ENCODE assay signal across 12 cellular contexts in genomic region chr3:126300761-126301481, GRCh38. TPM values are rescaled to one million over a fixed set of nuclear protein-coding genes. Genes with fewer than 3 reads are reported as not detected.
DNase-seq lines count a peak whose midpoint lies in the region; ATAC-seq and TF ChIP-seq lines count a peak whose summit lies in the region.
"Had no signal": no experiment of that assay in that cellular context is flagged by ENCODE, and none has a peak within 500 bp of the region (broad histone marks: within the 10 kb centered on the region; RNA-seq: fewer than 3 reads in every experiment).

No MANE protein-coding gene starts in this region.

- intact Hi-C loops in left cardiac atrium (cut with DNase I): no loop called here

- no peak overlapping the region for H3K4me3 ChIP-seq in AG10803 (ENCODE audit: low read length)

- DNase-seq in AG10803 (ENCODE audit: low read depth) (peak; percentile 23), astrocyte of the hippocampus (ENCODE audit: low read depth, low spot score) (peak; percentile 90), left cardiac atrium (peak; percentile 68), omental fat pad (ENCODE audit: low spot score) (no peak), NCI-H2107 treated with DMSO at 0.1 percent for 48 hours (lab: John Stamatoyannopoulos, UW; ENCODE audit: unreplicated experiment) (no peak)
- no peak for DNase-seq in stimulated activated CD8-positive, alpha-beta memory T cell treated with anti-CD3 and anti-CD28 coated beads, Interleukin-4, amount 100 ng/mL, for 48 hours
- no peak for DNase-seq in activated T-cell treated with anti-CD3 and anti-CD28 coated beads, Interleukin-2, amount 50 U/mL, for 1 hour
- DNase-seq: activated effector memory CD4-positive, alpha-beta T cell treated with Interleukin-2 at 50 U/mL for 16 hours; NCI-H2107; T-cell had no signal

- TF ChIP-seq CTCF in AG10803 (conservative IDR thresholded peaks at IDR 0.05; ENCODE audit: low read length) (no peak), omental fat pad (IDR thresholded peaks at IDR 0.05) (no peak)

- ATAC-seq in left cardiac atrium (peak; percentile 92 to 98), omental fat pad (ENCODE audit: low FRiP score) (peak; percentile 23), HG03342 (IDR thresholded peaks at IDR 0.05; ENCODE audit: unreplicated experiment) (no peak)
- ATAC-seq: activated CD4-positive, CD25-positive, alpha-beta regulatory T cell treated with anti-CD3 and anti-CD28 coated beads, Interleukin-2, amount 50 U/mL, for 24 hours; T-cell had no signal

RNA-seq across cellular contexts. Expression of gene KLF15, which starts 56.3 kb away (rescaled TPM):
- 10 to 100 TPM; 23.8 to 32.4 TPM for total RNA-seq in left cardiac atrium
- 10 to 100 TPM; 22.3 to 73.1 (median 59.9) TPM for total RNA-seq in omental fat pad

Comparison
In these comparisons a context has a peak if more than half of its experiments do, and no peak if none do; other contexts are left out.
1. DNase-seq: peak in AG10803 (single experiment), astrocyte of the hippocampus (single experiment) and left cardiac atrium (single experiment); none in omental fat pad (single experiment), stimulated activated CD8-positive, alpha-beta memory T cell treated with anti-CD3 and anti-CD28 coated beads, Interleukin-4, amount 100 ng/mL, for 48 hours (single experiment), NCI-H2107 treated with DMSO at 0.1 percent for 48 hours (single experiment) and activated T-cell treated with anti-CD3 and anti-CD28 coated beads, Interleukin-2, amount 50 U/mL, for 1 hour (single experiment).